In the genomic region with DNA sequence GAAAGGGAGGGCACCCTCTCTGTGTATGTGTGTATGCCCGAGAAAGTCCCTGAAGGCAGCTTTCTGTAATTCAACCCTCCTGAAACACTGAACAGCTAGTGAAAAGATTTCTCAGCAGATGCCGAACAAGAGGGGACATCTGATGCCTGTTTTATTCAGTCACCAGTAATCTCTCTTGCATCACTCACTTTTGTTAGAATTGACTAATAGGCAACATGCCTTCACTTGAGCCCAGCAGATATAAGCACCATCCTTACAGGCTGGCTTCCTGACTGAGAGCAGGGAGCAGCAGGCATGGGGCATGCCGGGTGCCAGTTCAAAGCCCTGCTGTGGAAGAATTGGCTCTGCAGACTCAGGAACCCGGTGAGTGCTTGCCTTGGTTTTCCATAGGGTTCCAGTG, we compare ENCODE assay signal across 2 cellular contexts.
A peak's percentile ranks its signal among the peaks of the same experiment; 100 is the strongest.
TF ChIP-seq lines count a peak whose summit lies in the region.

A gene with protein sequence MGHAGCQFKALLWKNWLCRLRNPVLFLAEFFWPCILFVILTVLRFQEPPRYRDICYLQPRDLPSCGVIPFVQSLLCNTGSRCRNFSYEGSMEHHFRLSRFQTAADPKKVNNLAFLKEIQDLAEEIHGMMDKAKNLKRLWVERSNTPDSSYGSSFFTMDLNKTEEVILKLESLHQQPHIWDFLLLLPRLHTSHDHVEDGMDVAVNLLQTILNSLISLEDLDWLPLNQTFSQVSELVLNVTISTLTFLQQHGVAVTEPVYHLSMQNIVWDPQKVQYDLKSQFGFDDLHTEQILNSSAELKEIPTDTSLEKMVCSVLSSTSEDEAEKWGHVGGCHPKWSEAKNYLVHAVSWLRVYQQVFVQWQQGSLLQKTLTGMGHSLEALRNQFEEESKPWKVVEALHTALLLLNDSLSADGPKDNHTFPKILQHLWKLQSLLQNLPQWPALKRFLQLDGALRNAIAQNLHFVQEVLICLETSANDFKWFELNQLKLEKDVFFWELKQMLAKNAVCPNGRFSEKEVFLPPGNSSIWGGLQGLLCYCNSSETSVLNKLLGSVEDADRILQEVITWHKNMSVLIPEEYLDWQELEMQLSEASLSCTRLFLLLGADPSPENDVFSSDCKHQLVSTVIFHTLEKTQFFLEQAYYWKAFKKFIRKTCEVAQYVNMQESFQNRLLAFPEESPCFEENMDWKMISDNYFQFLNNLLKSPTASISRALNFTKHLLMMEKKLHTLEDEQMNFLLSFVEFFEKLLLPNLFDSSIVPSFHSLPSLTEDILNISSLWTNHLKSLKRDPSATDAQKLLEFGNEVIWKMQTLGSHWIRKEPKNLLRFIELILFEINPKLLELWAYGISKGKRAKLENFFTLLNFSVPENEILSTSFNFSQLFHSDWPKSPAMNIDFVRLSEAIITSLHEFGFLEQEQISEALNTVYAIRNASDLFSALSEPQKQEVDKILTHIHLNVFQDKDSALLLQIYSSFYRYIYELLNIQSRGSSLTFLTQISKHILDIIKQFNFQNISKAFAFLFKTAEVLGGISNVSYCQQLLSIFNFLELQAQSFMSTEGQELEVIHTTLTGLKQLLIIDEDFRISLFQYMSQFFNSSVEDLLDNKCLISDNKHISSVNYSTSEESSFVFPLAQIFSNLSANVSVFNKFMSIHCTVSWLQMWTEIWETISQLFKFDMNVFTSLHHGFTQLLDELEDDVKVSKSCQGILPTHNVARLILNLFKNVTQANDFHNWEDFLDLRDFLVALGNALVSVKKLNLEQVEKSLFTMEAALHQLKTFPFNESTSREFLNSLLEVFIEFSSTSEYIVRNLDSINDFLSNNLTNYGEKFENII (N-terminal part only) (plus strand): TSS at position 269 of the 400 bp plus-strand sequence. CDS start 26 bp downstream, at position 295.

TF ChIP-seq in IMR-90, 13 proteins besides CTCF, POLR2A, EP300 and RAD21:
- TF ChIP-seq MXI1 (IDR thresholded peaks at IDR 0.05; ENCODE audit: borderline replicate concordance, low read depth, low read length) (no peak), MAZ (IDR thresholded peaks at IDR 0.05; ENCODE audit: borderline replicate concordance, low read depth, low read length) (no peak), CEBPB (IDR thresholded peaks at IDR 0.05; ENCODE audit: low read depth, low read length) (peak; percentile 62)
TF ChIP-seq in IMR-90: peak in this region for 1.

TF ChIP-seq in SK-N-SH, 30 proteins besides CTCF, POLR2A, EP300 and RAD21:
- TF ChIP-seq GATA2 (CRISPR knock-in tag; IDR thresholded peaks at IDR 0.05) (no peak), RCOR1 (IDR thresholded peaks at IDR 0.05; ENCODE audit: low read length) (no peak), NFIC (IDR thresholded peaks at IDR 0.05; ENCODE audit: borderline replicate concordance) (no peak), POLR2AphosphoS5 (IDR thresholded peaks at IDR 0.05; ENCODE audit: low read depth, low read length) (no peak), TAF1 (IDR thresholded peaks at IDR 0.05; ENCODE audit: borderline replicate concordance, low read depth, low read length) (no peak), FOSL2 (IDR thresholded peaks at IDR 0.05; ENCODE audit: borderline replicate concordance, low read depth) (no peak), EZH2phosphoT487 (IDR thresholded peaks at IDR 0.05; ENCODE audit: borderline replicate concordance, low read depth) (no peak), FOXJ3 (CRISPR knock-in tag; IDR thresholded peaks at IDR 0.05) (no peak), FOXM1 (IDR thresholded peaks at IDR 0.05; ENCODE audit: low read depth) (no peak)
- TF ChIP-seq, protein P1, sequence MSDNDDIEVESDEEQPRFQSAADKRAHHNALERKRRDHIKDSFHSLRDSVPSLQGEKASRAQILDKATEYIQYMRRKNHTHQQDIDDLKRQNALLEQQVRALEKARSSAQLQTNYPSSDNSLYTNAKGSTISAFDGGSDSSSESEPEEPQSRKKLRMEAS (IDR thresholded peaks at IDR 0.05; ENCODE audit: low read depth) = no peak
